In genomic region chr16:47847220-47847970, GRCh38 we compare ENCODE assay signal across 1 cellular context.
TF ChIP-seq lines count a peak whose summit lies in the region.

No MANE protein-coding gene starts in this region.

TF ChIP-seq in SK-N-SH treated with all-trans-retinoic acid at 6 μM for 48 hours, 23 proteins besides CTCF, POLR2A, EP300 and RAD21 (continued from another document):
- no peak for TF ChIP-seq TSHZ2 (CRISPR knock-in tag; IDR thresholded peaks at IDR 0.05)
- TF ChIP-seq PPARA (CRISPR knock-in tag; IDR thresholded peaks at IDR 0.05; ENCODE audit: borderline replicate concordance): no peak
- TF ChIP-seq ZFP30 (CRISPR knock-in tag; IDR thresholded peaks at IDR 0.05): no peak
- TF ChIP-seq CREB5 (CRISPR knock-in tag; IDR thresholded peaks at IDR 0.05; ENCODE audit: low read depth): no peak
- no peak for TF ChIP-seq ZNF565 (CRISPR knock-in tag; conservative IDR thresholded peaks at IDR 0.05; ENCODE audit: low read depth)
- TF ChIP-seq RARB (CRISPR knock-in tag; IDR thresholded peaks at IDR 0.05): no peak
- TF ChIP-seq, protein P1, sequence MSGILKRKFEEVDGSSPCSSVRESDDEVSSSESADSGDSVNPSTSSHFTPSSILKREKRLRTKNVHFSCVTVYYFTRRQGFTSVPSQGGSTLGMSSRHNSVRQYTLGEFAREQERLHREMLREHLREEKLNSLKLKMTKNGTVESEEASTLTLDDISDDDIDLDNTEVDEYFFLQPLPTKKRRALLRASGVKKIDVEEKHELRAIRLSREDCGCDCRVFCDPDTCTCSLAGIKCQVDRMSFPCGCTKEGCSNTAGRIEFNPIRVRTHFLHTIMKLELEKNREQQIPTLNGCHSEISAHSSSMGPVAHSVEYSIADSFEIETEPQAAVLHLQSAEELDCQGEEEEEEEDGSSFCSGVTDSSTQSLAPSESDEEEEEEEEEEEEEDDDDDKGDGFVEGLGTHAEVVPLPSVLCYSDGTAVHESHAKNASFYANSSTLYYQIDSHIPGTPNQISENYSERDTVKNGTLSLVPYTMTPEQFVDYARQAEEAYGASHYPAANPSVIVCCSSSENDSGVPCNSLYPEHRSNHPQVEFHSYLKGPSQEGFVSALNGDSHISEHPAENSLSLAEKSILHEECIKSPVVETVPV (CRISPR knock-in tag; IDR thresholded peaks at IDR 0.05): no peak
- TF ChIP-seq SNAI2 (CRISPR knock-in tag; IDR thresholded peaks at IDR 0.05): no peak
- no peak for TF ChIP-seq BACH2 (CRISPR knock-in tag; IDR thresholded peaks at IDR 0.05; ENCODE audit: borderline replicate concordance)
- TF ChIP-seq ZNF70 (CRISPR knock-in tag; IDR thresholded peaks at IDR 0.05): no peak
- no peak for TF ChIP-seq GLIS3 (CRISPR knock-in tag; IDR thresholded peaks at IDR 0.05)
- TF ChIP-seq ISL1 (CRISPR knock-in tag; IDR thresholded peaks at IDR 0.05): no peak
